In genomic region chr14:103624860-103625259, GRCh38 we compare ENCODE assay signal across 8 cellular contexts. TPM values are rescaled to one million over a fixed set of nuclear protein-coding genes. Genes with fewer than 3 reads are reported as not detected.
A peak's percentile ranks its signal among the peaks of the same experiment; 100 is the strongest.
DNase-seq lines count a peak whose midpoint lies in the region; ATAC-seq and TF ChIP-seq lines count a peak whose summit lies in the region.

No MANE protein-coding gene starts in this region.

- H3K4me3 Mint-ChIP-seq in chondrocyte (ENCODE audit: unreplicated experiment) (no peak overlapping the region), progenitor cell of endocrine pancreas (ENCODE audit: low read depth) (no peak overlapping the region)

- ATAC-seq in mucosa of descending colon (peak; percentile 23), HG03097 (IDR thresholded peaks at IDR 0.05; ENCODE audit: low FRiP score, unreplicated experiment) (no peak)

- intact Hi-C loops in mucosa of descending colon (cut with DNase I, micrococcal nuclease) = no loop called here

- H3K4me1 ChIP-seq in mucosa of descending colon (ENCODE audit: low read depth) = peaks cover 24% of the 10 kb centered on the region

- H3K27me3 Mint-ChIP-seq in chondrocyte (ENCODE audit: low read depth) (no peaks in the 10 kb centered on the region), progenitor cell of endocrine pancreas (peaks cover 6% of the 10 kb centered on the region)

- peak overlapping the region; percentile 64 for H3K27ac Mint-ChIP-seq in chondrocyte (ENCODE audit: unreplicated experiment)
- H3K27ac Mint-ChIP-seq in progenitor cell of endocrine pancreas = no peak overlapping the region

- no peaks in the 10 kb centered on the region for H3K9me3 Mint-ChIP-seq in chondrocyte (ENCODE audit: low read depth)
- H3K9me3 Mint-ChIP-seq in progenitor cell of endocrine pancreas (ENCODE audit: low read depth) = no peaks in the 10 kb centered on the region

- TF ChIP-seq CTCF in chondrocyte (IDR thresholded peaks at IDR 0.05) (no peak), mucosa of descending colon (IDR thresholded peaks at IDR 0.05) (no peak), progenitor cell of endocrine pancreas (IDR thresholded peaks at IDR 0.05; ENCODE audit: unreplicated experiment) (no peak)

- peaks cover 32% of the 10 kb centered on the region for H3K4me1 Mint-ChIP-seq in chondrocyte (ENCODE audit: low read depth)
- peaks cover 2% of the 10 kb centered on the region for H3K4me1 Mint-ChIP-seq in progenitor cell of endocrine pancreas (ENCODE audit: low read depth)

- no peaks in the 10 kb centered on the region for H3K36me3 Mint-ChIP-seq in chondrocyte (ENCODE audit: low read depth)
- H3K36me3 Mint-ChIP-seq in progenitor cell of endocrine pancreas (ENCODE audit: insufficient read depth) = no peaks in the 10 kb centered on the region

- H3K9me3 ChIP-seq in mucosa of descending colon = no peaks in the 10 kb centered on the region

- H3K4me3 ChIP-seq in mucosa of descending colon = no peak overlapping the region

- DNase-seq in GM03348 (ENCODE audit: low spot score) = peak; percentile 89
- peak; percentile 83 for DNase-seq in RKO (ENCODE audit: low spot score)
- no peak for DNase-seq in chondrocyte (ENCODE audit: low spot score)
- DNase-seq in mucosa of descending colon = peak; percentile 52 to 85 (median 68)
- DNase-seq in Kasumi-1 (lab: John Stamatoyannopoulos, UW) = no peak
- no peak for DNase-seq in GM19238 (ENCODE audit: insufficient read length, low spot score)
- DNase-seq in progenitor cell of endocrine pancreas (ENCODE audit: low spot score, unreplicated experiment) = no peak

- H3K36me3 ChIP-seq in mucosa of descending colon (ENCODE audit: low read depth) = no peaks in the 10 kb centered on the region

RNA-seq across cellular contexts. Expression of gene KLC1, which starts 4.2 kb away (rescaled TPM):
- total RNA-seq in chondrocyte = 188 to 226 TPM (median 190 TPM) in 3 replicates
- total RNA-seq in mucosa of descending colon = 100 to 1,000 TPM in 2 of 3 donors, 10 to 100 TPM in 1; 99.3 to 188 (median 104) TPM
- total RNA-seq in progenitor cell of endocrine pancreas = 178 and 180 TPM in 2 replicates

Comparison
In these comparisons a context has a peak if more than half of its experiments do, and no peak if none do; other contexts are left out.
1. DNase-seq: peak in GM03348 (single experiment), RKO (single experiment) and mucosa of descending colon (3 of 3); none in chondrocyte (single experiment), Kasumi-1 (0 of 2), GM19238 (single experiment) and progenitor cell of endocrine pancreas (single experiment).